Comparison of ENCODE assay signal across 20 cellular contexts in the genomic region with DNA sequence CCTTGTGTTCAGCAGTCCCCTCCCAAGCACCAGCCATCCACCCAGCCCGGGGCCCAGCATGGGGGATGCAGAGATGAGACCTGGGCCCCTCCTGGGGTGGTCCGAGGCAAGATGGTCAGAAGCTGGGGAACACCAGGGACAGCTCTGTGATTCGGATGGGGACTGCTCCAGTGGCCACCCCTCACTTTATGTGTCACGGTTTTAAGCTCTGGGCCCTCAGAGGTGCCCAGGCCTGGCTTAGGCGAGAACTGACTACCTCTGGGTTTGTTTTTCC.
"Had no signal": no experiment of that assay in that cellular context is flagged by ENCODE, and none has a peak within 500 bp of the region (broad histone marks: within the 10 kb centered on the region; RNA-seq: fewer than 3 reads in every experiment).

No MANE protein-coding gene starts in this region.

- H3K4me3 ChIP-seq: coronary artery, ovary, prostate gland, upper lobe of left lung had no signal

- H3K27ac ChIP-seq: coronary artery, foreskin keratinocyte, neutrophil, ovary, prostate gland had no signal

- ATAC-seq: foreskin keratinocyte; naive thymus-derived CD8-positive, alpha-beta T cell had no signal

- H3K4me1 ChIP-seq: foreskin keratinocyte had no signal

- FAIRE-seq: bronchial epithelial cell, endometrium, kidney had no signal

- H3K27me3 ChIP-seq: foreskin keratinocyte, neutrophil, ovary, upper lobe of left lung had no signal

- H3K36me3 ChIP-seq: ovary, prostate gland had no signal

- H3K9me3 ChIP-seq: neutrophil, ovary, prostate gland, upper lobe of left lung had no signal

- DNase-seq: activated CD4-positive, alpha-beta T cell treated with anti-CD3 and anti-CD28 coated beads for 4 hours; activated CD4-positive, alpha-beta T cell treated with anti-CD3 and anti-CD28 coated beads, Interleukin-2, amount 50 U/mL, for 48 hours; activated CD4-positive, CD25-positive, alpha-beta regulatory T cell; activated effector memory CD4-positive, alpha-beta T cell treated with Interleukin-2 at 50 U/mL for 16 hours; activated naive CD4-positive, alpha-beta T cell treated with anti-CD3 and anti-CD28 coated beads, Interleukin-2, amount 10 ng/mL, durations not matched to agents 7 days and 5 days; activated T-cell treated with anti-CD3 and anti-CD28 coated beads, Interleukin-2, amount 50 U/mL, for 72 hours; amygdala; cerebellar nuclear complex; foreskin keratinocyte; kidney; naive thymus-derived CD8-positive, alpha-beta T cell; ovary; stimulated activated CD4-positive, alpha-beta T cell treated with anti-CD3 and anti-CD28 coated beads, Interleukin-12 subunit alpha, Interleukin-12 subunit beta, amount 100 ng/mL, for 4 hours; stimulated activated CD4-positive, alpha-beta T cell treated with anti-CD3 and anti-CD28 coated beads, Interleukin-4, amount 100 ng/mL, for 4 hours; upper lobe of left lung had no signal
